8 cellular contexts compared by ENCODE assay signal in genomic region chr1:121365732-121366131, GRCh38.
DNase-seq lines count a peak whose midpoint lies in the region; ATAC-seq lines count a peak whose summit lies in the region.
"Not testable (repeated sequence)": the region's sequence is repeated elsewhere in the genome, so short reads cannot be mapped to it uniquely, and the experiment has no call there.

No MANE protein-coding gene starts in this region.

- peak in 1 of 3 donors; percentile 13 for DNase-seq in CD4-positive, CD25-positive, alpha-beta regulatory T cell
- DNase-seq in T-helper 1 cell: peak; percentile 7 to 79 (median 21)
- DNase-seq in activated CD4-positive, alpha-beta T cell treated with anti-CD3 and anti-CD28 coated beads, Interleukin-2, amount 50 U/mL, for 48 hours: peak; percentile 34 to 48
- peak; percentile 66 for DNase-seq in activated effector memory CD4-positive, alpha-beta T cell treated with anti-CD3 and anti-CD28 coated beads, Interleukin-2, amount 50 U/mL, for 16 hours
- peak in 1 of 3 experiments; percentile 55 for DNase-seq in effector memory CD8-positive, alpha-beta T cell
- DNase-seq in pons (ENCODE audit: low spot score): peak; percentile 2
- DNase-seq in stimulated activated CD8-positive, alpha-beta memory T cell treated with anti-CD3 and anti-CD28 coated beads, Interleukin-7, amount 100 ng/mL, for 24 hours (ENCODE audit: low read depth): peak; percentile 3

- not testable (repeated sequence) for H3K27ac Mint-ChIP-seq in CD4-positive, CD25-positive, alpha-beta regulatory T cell; effector memory CD8-positive, alpha-beta T cell

- not testable (repeated sequence) for H3K4me3 ChIP-seq in CD4-positive, CD25-positive, alpha-beta regulatory T cell (ENCODE audit: low read depth, low read length)

- not testable (repeated sequence) for H3K36me3 ChIP-seq in CD4-positive, CD25-positive, alpha-beta regulatory T cell (ENCODE audit: control insufficient read depth, insufficient read depth, low read length)

- H3K27ac ChIP-seq in CD4-positive, CD25-positive, alpha-beta regulatory T cell (ENCODE audit: insufficient read depth, low read length, poor library complexity, severe bottlenecking): not testable (repeated sequence)

- H3K27me3 Mint-ChIP-seq in CD4-positive, CD25-positive, alpha-beta regulatory T cell; effector memory CD8-positive, alpha-beta T cell: not testable (repeated sequence)

- ATAC-seq in CD4-positive, CD25-positive, alpha-beta regulatory T cell (ENCODE audit: low read depth in 2 of 2): peak; percentile 15 to 57
- ATAC-seq in HG02610 (IDR thresholded peaks at IDR 0.05; ENCODE audit: unreplicated experiment): peak; percentile 50
- ATAC-seq in effector memory CD8-positive, alpha-beta T cell (replicated peaks): peak; percentile 53

- not testable (repeated sequence) for H3K4me1 Mint-ChIP-seq in CD4-positive, CD25-positive, alpha-beta regulatory T cell; effector memory CD8-positive, alpha-beta T cell (ENCODE audit: low read depth in 2 of 2)

- H3K27me3 ChIP-seq in CD4-positive, CD25-positive, alpha-beta regulatory T cell (ENCODE audit: control insufficient read depth, insufficient read depth, low read length): not testable (repeated sequence)

- not testable (repeated sequence) for H3K4me3 Mint-ChIP-seq in CD4-positive, CD25-positive, alpha-beta regulatory T cell; effector memory CD8-positive, alpha-beta T cell

- not testable (repeated sequence) for H3K4me1 ChIP-seq in CD4-positive, CD25-positive, alpha-beta regulatory T cell (ENCODE audit: control insufficient read depth, insufficient read depth, low read length, poor library complexity, severe bottlenecking)

- H3K36me3 Mint-ChIP-seq in CD4-positive, CD25-positive, alpha-beta regulatory T cell; effector memory CD8-positive, alpha-beta T cell (ENCODE audit: insufficient read depth): not testable (repeated sequence)

- H3K9me3 ChIP-seq in CD4-positive, CD25-positive, alpha-beta regulatory T cell (ENCODE audit: control insufficient read depth in 2 of 2, low read length in 2 of 2): not testable (repeated sequence)

- not testable (repeated sequence) for H3K9me3 Mint-ChIP-seq in CD4-positive, CD25-positive, alpha-beta regulatory T cell; effector memory CD8-positive, alpha-beta T cell
